In genomic region chr12:115830070-115830469, GRCh38 we compare ENCODE assay signal across 24 cellular contexts.
DNase-seq lines count a peak whose midpoint lies in the region; ATAC-seq and TF ChIP-seq lines count a peak whose summit lies in the region.
"Had no signal": no experiment of that assay in that cellular context is flagged by ENCODE, and none has a peak within 500 bp of the region (broad histone marks: within the 10 kb centered on the region; RNA-seq: fewer than 3 reads in every experiment).

No MANE protein-coding gene starts in this region.

- no peaks in the 10 kb centered on the region for H3K4me1 Mint-ChIP-seq in activated T-cell treated with anti-CD3 and anti-CD28 coated beads, Interleukin-2, amount 50 U/mL, for 72 hours (ENCODE audit: low read depth)
- H3K4me1 Mint-ChIP-seq: B cell; CD14-positive monocyte; CD4-positive, alpha-beta memory T cell; CD4-positive, CD25-positive, alpha-beta regulatory T cell; CD8-positive, alpha-beta memory T cell had no signal

- TF ChIP-seq CTCF in C4-2B (conservative IDR thresholded peaks at IDR 0.05) (no peak), VCaP (conservative IDR thresholded peaks at IDR 0.05) (no peak)

- H3K27ac Mint-ChIP-seq in activated T-cell treated with anti-CD3 and anti-CD28 coated beads, Interleukin-2, amount 50 U/mL, for 72 hours = peak overlapping the region; percentile 44
- H3K27ac Mint-ChIP-seq: B cell; CD14-positive monocyte; CD4-positive, CD25-positive, alpha-beta regulatory T cell; CD8-positive, alpha-beta memory T cell had no signal

- H3K36me3 Mint-ChIP-seq in activated T-cell treated with anti-CD3 and anti-CD28 coated beads, Interleukin-2, amount 50 U/mL, for 72 hours (ENCODE audit: insufficient read depth in 2 of 2) = no peaks in the 10 kb centered on the region
- H3K36me3 Mint-ChIP-seq: CD14-positive monocyte; CD4-positive, alpha-beta memory T cell; CD4-positive, CD25-positive, alpha-beta regulatory T cell; CD8-positive, alpha-beta memory T cell had no signal

- DNase-seq in activated T-cell treated with anti-CD3 and anti-CD28 coated beads, Interleukin-2, amount 50 U/mL, for 72 hours = no peak
- DNase-seq in activated T-cell treated with anti-CD3 and anti-CD28 coated beads, Interleukin-2, amount 50 U/mL, for 1 hour = no peak
- no peak for DNase-seq in NCI-H345 (lab: John Stamatoyannopoulos, UW)
- DNase-seq: 8988T; AML-193; CD4-positive, alpha-beta memory T cell; CD4-positive, CD25-positive, alpha-beta regulatory T cell; CD8-positive, alpha-beta memory T cell; COR-L47; DMS 273 treated with DMSO at 0.1 percent for 48 hours; DMS153; DMS53; DMS79; DND-41; EL; GDM1 had no signal

- no peak overlapping the region for H3K4me3 Mint-ChIP-seq in activated T-cell treated with anti-CD3 and anti-CD28 coated beads, Interleukin-2, amount 50 U/mL, for 72 hours
- H3K4me3 Mint-ChIP-seq: B cell; CD14-positive monocyte; CD4-positive, alpha-beta memory T cell; CD4-positive, CD25-positive, alpha-beta regulatory T cell; CD8-positive, alpha-beta memory T cell had no signal

- no peaks in the 10 kb centered on the region for H3K27me3 Mint-ChIP-seq in activated T-cell treated with anti-CD3 and anti-CD28 coated beads, Interleukin-2, amount 50 U/mL, for 72 hours (ENCODE audit: low read depth)
- H3K27me3 Mint-ChIP-seq: B cell had no signal

- H3K9me3 Mint-ChIP-seq in activated T-cell treated with anti-CD3 and anti-CD28 coated beads, Interleukin-2, amount 50 U/mL, for 72 hours = no peaks in the 10 kb centered on the region

- H3K27ac ChIP-seq in C4-2B (peak overlapping the region; percentile 81), VCaP (peak overlapping the region; percentile 93)
- H3K27ac ChIP-seq: BLaER1 treated with 17β-estradiol and CSF1 and Interleukin-3, amounts not matched to agents 10 nM and 100 nM had no signal

- ATAC-seq in activated T-cell treated with anti-CD3 and anti-CD28 coated beads, Interleukin-2, amount 50 U/mL, for 72 hours (replicated peaks in 1 of 2) = no peak
- no peak for ATAC-seq in HG03457 (IDR thresholded peaks at IDR 0.05; ENCODE audit: unreplicated experiment)
- ATAC-seq in GM21360 (IDR thresholded peaks at IDR 0.05; ENCODE audit: unreplicated experiment) = no peak
- ATAC-seq: GM12878 had no signal
